Comparison of ENCODE assay signal across 15 cellular contexts in genomic region chr3:85572426-85572825, GRCh38.
A peak's percentile ranks its signal among the peaks of the same experiment; 100 is the strongest.
DNase-seq lines count a peak whose midpoint lies in the region; ATAC-seq and TF ChIP-seq lines count a peak whose summit lies in the region.
"Had no signal": no experiment of that assay in that cellular context is flagged by ENCODE, and none has a peak within 500 bp of the region (broad histone marks: within the 10 kb centered on the region; RNA-seq: fewer than 3 reads in every experiment).

No MANE protein-coding gene starts in this region.

- no peaks in the 10 kb centered on the region for H3K27me3 Mint-ChIP-seq in chondrocyte (ENCODE audit: low read depth)

- ATAC-seq in HG03097 (IDR thresholded peaks at IDR 0.05; ENCODE audit: low FRiP score, unreplicated experiment), result no peak
- ATAC-seq in mucosa of descending colon, result no peak

- peaks cover 3% of the 10 kb centered on the region for H3K9me3 Mint-ChIP-seq in chondrocyte (ENCODE audit: low read depth)

- peak; percentile 21 for DNase-seq in HT-29 (ENCODE audit: low spot score)
- peak; percentile 5 for DNase-seq in RPMI7951 (ENCODE audit: low read depth)
- no peak for DNase-seq in chondrocyte (ENCODE audit: low spot score)
- peak; percentile 7 for DNase-seq in left kidney (ENCODE audit: low read depth, low spot score)
- no peak for DNase-seq in effector memory CD4-positive, alpha-beta T cell
- no peak for DNase-seq in BE2C
- DNase-seq in mucosa of descending colon, result no peak
- DNase-seq: DMS79 treated with DMSO at 0.1 percent for 48 hours, H7, NCI-H1436 treated with DMSO at 0.1 percent for 48 hours, NCI-H510A treated with DMSO at 0.1 percent for 48 hours, RPMI8226, SIG-M5 had no signal

- H3K4me1 Mint-ChIP-seq in chondrocyte (ENCODE audit: low read depth), result peaks cover 26% of the 10 kb centered on the region

- no peaks in the 10 kb centered on the region for H3K27me3 ChIP-seq in effector memory CD4-positive, alpha-beta T cell (replicated peaks; ENCODE audit: control insufficient read depth, insufficient read depth, low read length, poor library complexity, severe bottlenecking)
- no peaks in the 10 kb centered on the region for H3K27me3 ChIP-seq in BE2C
- H3K27me3 ChIP-seq: BLaER1 treated with 17β-estradiol and CSF1 and Interleukin-3, amounts not matched to agents 10 nM and 100 nM had no signal

- TF ChIP-seq CTCF in chondrocyte (IDR thresholded peaks at IDR 0.05) (no peak), BE2C (IDR thresholded peaks at IDR 0.05; ENCODE audit: low read depth, low read length) (no peak), mucosa of descending colon (IDR thresholded peaks at IDR 0.05) (no peak)

- no peaks in the 10 kb centered on the region for H3K4me1 ChIP-seq in effector memory CD4-positive, alpha-beta T cell (ENCODE audit: control insufficient read depth, insufficient read depth, low read length, poor library complexity, severe bottlenecking)
- H3K4me1 ChIP-seq in BE2C, result no peaks in the 10 kb centered on the region
- H3K4me1 ChIP-seq in mucosa of descending colon (ENCODE audit: low read depth), result no peaks in the 10 kb centered on the region

- H3K36me3 Mint-ChIP-seq in chondrocyte (ENCODE audit: low read depth), result no peaks in the 10 kb centered on the region

- no peak overlapping the region for H3K4me3 ChIP-seq in effector memory CD4-positive, alpha-beta T cell (ENCODE audit: insufficient read depth, low read depth, low read length, poor library complexity, severe bottlenecking)
- H3K4me3 ChIP-seq in BE2C (ENCODE audit: low read depth, low read length), result no peak overlapping the region
- H3K4me3 ChIP-seq in mucosa of descending colon, result no peak overlapping the region
- H3K4me3 ChIP-seq: BLaER1 treated with 17β-estradiol and CSF1 and Interleukin-3, amounts not matched to agents 10 nM and 100 nM had no signal

- intact Hi-C loops in mucosa of descending colon (cut with DNase I, micrococcal nuclease), result loop anchor here in 1 of 2 donors (10.0 kb wide), 1 partner anchor 672 kb away; no protein-coding TSS in a partner anchor

- no peak overlapping the region for H3K27ac ChIP-seq in effector memory CD4-positive, alpha-beta T cell (ENCODE audit: insufficient read depth, low read length, poor library complexity, severe bottlenecking)
- H3K27ac ChIP-seq: BLaER1 treated with 17β-estradiol and CSF1 and Interleukin-3, amounts not matched to agents 10 nM and 100 nM had no signal

- H3K36me3 ChIP-seq in effector memory CD4-positive, alpha-beta T cell (ENCODE audit: control insufficient read depth, insufficient read depth, low read length), result no peaks in the 10 kb centered on the region
- no peaks in the 10 kb centered on the region for H3K36me3 ChIP-seq in BE2C
- no peaks in the 10 kb centered on the region for H3K36me3 ChIP-seq in mucosa of descending colon (ENCODE audit: low read depth)
- H3K36me3 ChIP-seq: BLaER1 treated with 17β-estradiol and CSF1 and Interleukin-3, amounts not matched to agents 10 nM and 100 nM had no signal

- no peaks in the 10 kb centered on the region for H3K9me3 ChIP-seq in effector memory CD4-positive, alpha-beta T cell (ENCODE audit: control insufficient read depth, low read length)
- H3K9me3 ChIP-seq in BE2C, result no peaks in the 10 kb centered on the region
- H3K9me3 ChIP-seq in mucosa of descending colon, result no peaks in the 10 kb centered on the region
- H3K9me3 ChIP-seq: BLaER1 treated with 17β-estradiol and CSF1 and Interleukin-3, amounts not matched to agents 10 nM and 100 nM had no signal

- no peak overlapping the region for H3K4me3 Mint-ChIP-seq in chondrocyte (ENCODE audit: unreplicated experiment)

- peak overlapping the region; percentile 28 for H3K27ac Mint-ChIP-seq in chondrocyte (ENCODE audit: unreplicated experiment)

Comparison
In these comparisons a context has a peak if more than half of its experiments do, and no peak if none do; other contexts are left out.
1. DNase-seq: peak in HT-29 (single experiment), RPMI7951 (single experiment) and left kidney (single experiment); none in chondrocyte (single experiment), effector memory CD4-positive, alpha-beta T cell (0 of 3), BE2C (single experiment) and mucosa of descending colon (0 of 3).